16 cellular contexts compared by ENCODE assay signal in genomic region chr15:66359740-66360139, GRCh38. TPM values are rescaled to one million over a fixed set of nuclear protein-coding genes. Genes with fewer than 3 reads are reported as not detected.
DNase-seq lines count a peak whose midpoint lies in the region; ATAC-seq, FAIRE-seq and TF ChIP-seq lines count a peak whose summit lies in the region.
"Had no signal": no experiment of that assay in that cellular context is flagged by ENCODE, and none has a peak within 500 bp of the region (broad histone marks: within the 10 kb centered on the region; RNA-seq: fewer than 3 reads in every experiment).

No MANE protein-coding gene starts in this region.

- H3K36me3 ChIP-seq in PC-9 (ENCODE audit: low read depth) = no peaks in the 10 kb centered on the region
- no peaks in the 10 kb centered on the region for H3K36me3 ChIP-seq in hepatocyte (replicated peaks; ENCODE audit: insufficient read depth, low read depth)

- 78% methylated on average over 7 of the region's 7 CpGs for WGBS in hepatocyte (ENCODE audit: low lambda C conversion rate, missing lambda C conversion rate)

- H3F3A ChIP-seq in PC-9 (ENCODE audit: insufficient read depth, low read depth) = peaks cover 13% of the 10 kb centered on the region; the same call in 1 of the 2 replicates

- no peaks in the 10 kb centered on the region for H3K9me3 ChIP-seq in PC-9 (ENCODE audit: insufficient read depth, low read depth)
- H3K9me3 ChIP-seq in hepatocyte (ENCODE audit: low read depth) = no peaks in the 10 kb centered on the region

- BruUV-seq in PC-9 (replicated peaks; lab: Mats Ljungman, UMichigan) = no TSS peak

- intact Hi-C loops in PC-9 (cut with micrococcal nuclease; ENCODE audit: unreplicated experiment) = no loop called here

- H3K9me2 ChIP-seq in PC-9 (ENCODE audit: insufficient read depth) = no peaks in the 10 kb centered on the region
- H3K9me2 ChIP-seq in hepatocyte (replicated peaks; ENCODE audit: insufficient read depth) = no peaks in the 10 kb centered on the region

- H2AFZ ChIP-seq in PC-9 = peak overlapping the region; percentile 67; the same call in 1 of the 2 replicates
- no peak overlapping the region for H2AFZ ChIP-seq in hepatocyte

- H3K4me1 ChIP-seq in PC-9 (replicated peaks; ENCODE audit: insufficient read depth) (peaks cover 35% of the 10 kb centered on the region), hepatocyte (ENCODE audit: insufficient read depth) (no peaks in the 10 kb centered on the region)

- H3K27me3 ChIP-seq in PC-9 (ENCODE audit: insufficient read depth, low read depth) (no peaks in the 10 kb centered on the region), hepatocyte (no peaks in the 10 kb centered on the region)
- H3K27me3 ChIP-seq: dorsolateral prefrontal cortex had no signal

- H3K79me2 ChIP-seq in PC-9 (ENCODE audit: low read depth) = peaks cover 14% of the 10 kb centered on the region
- no peaks in the 10 kb centered on the region for H3K79me2 ChIP-seq in hepatocyte

- H4K20me1 ChIP-seq in PC-9 (ENCODE audit: insufficient read depth) (no peaks in the 10 kb centered on the region), hepatocyte (ENCODE audit: insufficient read depth, poor library complexity, severe bottlenecking) (no peaks in the 10 kb centered on the region)

- H3K4me3 ChIP-seq in PC-9 (no peak overlapping the region), hepatocyte (no peak overlapping the region)
- H3K4me3 ChIP-seq: dorsolateral prefrontal cortex, skin epidermis had no signal

- H3K4me2 ChIP-seq in PC-9 (peak overlapping the region; percentile 44), hepatocyte (no peak overlapping the region)

- DNase-seq in A172 (ENCODE audit: low spot score) (peak; percentile 6), GM18507 (ENCODE audit: extremely low spot score, insufficient read length, low read depth) (no peak), PC-9 (peak; percentile 21 to 87), hepatocyte (ENCODE audit: low spot score) (peak; percentile 57), NCI-H2029 treated with DMSO at 0.1 percent for 48 hours (lab: John Stamatoyannopoulos, UW) (no peak)
- DNase-seq: activated CD8-positive, alpha-beta memory T cell treated with anti-CD3 and anti-CD28 coated beads, Interleukin-2, amount 10 ng/mL, durations not matched to agents 7 days and 5 days; dorsolateral prefrontal cortex; midbrain; NCI-H1105 treated with DMSO at 0.1 percent for 48 hours; occipital lobe; stimulated activated naive CD4-positive, alpha-beta T cell treated with Interleukin-2 at 50 U/mL for 16 hours had no signal

- H3K27ac ChIP-seq in PC-9 (peak overlapping the region; percentile 88), hepatocyte (peak overlapping the region; percentile 73)
- H3K27ac ChIP-seq: dorsolateral prefrontal cortex, skin epidermis had no signal

- peak; percentile 9 for FAIRE-seq in GM18507 (lab: Jason Lieb, UNC)
- FAIRE-seq: D721Med had no signal

- CTCF ChIA-PET in PC-9 (lab: Charles Lee) = no interaction called here

- TF ChIP-seq CTCF in PC-9 (conservative IDR thresholded peaks at IDR 0.05) (no peak), hepatocyte (IDR thresholded peaks at IDR 0.05; ENCODE audit: poor library complexity) (no peak)

- POLR2A ChIA-PET in PC-9 (lab: Charles Lee; ENCODE audit: unreplicated experiment) = interaction anchor here (0.6 to 0.7 kb wide), 6 partner anchors 27 to 166 kb away, joined by 3 to 7 read pairs (median 4); partner anchors contain the start of gene MAP2K1

- ATAC-seq in GM21786 (IDR thresholded peaks at IDR 0.05; ENCODE audit: unreplicated experiment) = no peak
- no peak for ATAC-seq in HG03139 (IDR thresholded peaks at IDR 0.05; ENCODE audit: unreplicated experiment)
- ATAC-seq in GM21447 (IDR thresholded peaks at IDR 0.05; ENCODE audit: unreplicated experiment) = no peak
- ATAC-seq: activated CD8-positive, alpha-beta memory T cell treated with anti-CD3 and anti-CD28 coated beads, Interleukin-2, amount 10 ng/mL, durations not matched to agents 7 days and 5 days had no signal

RNA-seq across cellular contexts. Expression of gene TIPIN, which starts 3.3 kb away (rescaled TPM):
- total RNA-seq in A172 (2014; rRNA removed; shearing (Covaris generic)) = 18.6 and 34.0 TPM in 2 replicates
- total RNA-seq in PC-9 (2021) = 12.9 and 13.1 TPM in 2 replicates
- 5.4 and 6.2 TPM in 2 replicates for total RNA-seq in hepatocyte
- 6.4 and 7.2 TPM in 2 replicates for polyA plus RNA-seq in hepatocyte

RNA-seq across cellular contexts. Expression of gene MAP2K1, which starts 27.0 kb away (rescaled TPM):
- total RNA-seq in A172 (2014; rRNA removed; shearing (Covaris generic)) = 33.6 and 48.2 TPM in 2 replicates
- total RNA-seq in PC-9 (2021) (78.6 and 95.5 TPM in 2 replicates), hepatocyte (20.1 and 23.7 TPM in 2 replicates)
- 37.6 and 46.3 TPM in 2 replicates for polyA plus RNA-seq in hepatocyte

Comparison
In these comparisons a context has a peak if more than half of its experiments do, and no peak if none do; other contexts are left out.
1. DNase-seq: peak in A172 (single experiment), PC-9 (2 of 2) and hepatocyte (single experiment); none in GM18507 (single experiment) and NCI-H2029 treated with DMSO at 0.1 percent for 48 hours (single experiment).